1 cellular context compared by ENCODE assay signal in the genomic region with DNA sequence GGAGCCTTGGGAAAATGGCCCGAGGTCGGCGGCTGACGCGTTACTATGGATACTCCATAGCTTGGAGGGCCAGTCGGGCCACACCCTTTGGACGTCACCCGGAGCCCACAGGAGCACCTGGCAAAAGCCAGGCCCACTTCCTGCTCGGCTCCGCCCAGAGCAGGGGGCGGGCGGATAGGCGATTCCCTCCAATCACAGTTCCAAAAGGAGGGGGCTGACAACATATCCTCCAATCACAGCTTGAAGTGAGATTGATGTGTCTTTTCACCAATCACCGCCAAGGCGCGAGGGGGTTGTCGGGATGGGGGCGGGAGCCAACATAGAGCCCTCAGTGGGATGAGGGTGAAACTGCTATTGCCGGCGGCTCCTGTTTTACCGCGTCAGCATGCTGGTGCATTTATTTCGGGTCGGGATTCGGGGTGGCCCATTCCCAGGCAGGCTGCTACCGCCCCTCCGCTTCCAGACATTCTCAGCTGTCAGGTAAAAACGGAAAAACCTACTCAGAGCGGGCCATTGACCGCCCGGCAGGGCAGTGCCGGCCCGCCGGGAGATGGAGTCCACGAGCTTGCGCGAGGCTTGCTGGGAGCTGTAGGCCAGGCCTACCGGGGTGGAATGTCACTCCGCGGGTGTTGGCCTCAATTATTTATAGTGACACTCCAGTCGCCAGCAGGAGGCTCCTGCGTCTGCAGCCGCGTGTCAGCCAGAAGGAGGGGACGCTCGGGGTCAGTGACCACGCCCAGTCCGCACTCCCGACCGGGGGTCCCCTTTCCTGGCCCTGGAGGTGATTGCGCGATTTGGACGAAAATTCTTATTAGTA.
TF ChIP-seq lines count a peak whose summit lies in the region.

A gene (plus strand): TSS at position 320 of the 817 bp plus-strand sequence. CDS start 66 bp downstream, at position 386.

TF ChIP-seq in IMR-90, 13 proteins besides CTCF, POLR2A, EP300 and RAD21 (continued from another document):
- TF ChIP-seq, protein P1, sequence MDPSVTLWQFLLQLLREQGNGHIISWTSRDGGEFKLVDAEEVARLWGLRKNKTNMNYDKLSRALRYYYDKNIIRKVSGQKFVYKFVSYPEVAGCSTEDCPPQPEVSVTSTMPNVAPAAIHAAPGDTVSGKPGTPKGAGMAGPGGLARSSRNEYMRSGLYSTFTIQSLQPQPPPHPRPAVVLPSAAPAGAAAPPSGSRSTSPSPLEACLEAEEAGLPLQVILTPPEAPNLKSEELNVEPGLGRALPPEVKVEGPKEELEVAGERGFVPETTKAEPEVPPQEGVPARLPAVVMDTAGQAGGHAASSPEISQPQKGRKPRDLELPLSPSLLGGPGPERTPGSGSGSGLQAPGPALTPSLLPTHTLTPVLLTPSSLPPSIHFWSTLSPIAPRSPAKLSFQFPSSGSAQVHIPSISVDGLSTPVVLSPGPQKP (IDR thresholded peaks at IDR 0.05; ENCODE audit: borderline replicate concordance, low read depth, low read length) = no peak
- TF ChIP-seq FOS (IDR thresholded peaks at IDR 0.05; ENCODE audit: low read depth, low read length) = peak; percentile 65; the same call in 1 of the 2 replicates
- peak; percentile 86; the same call in 1 of the 2 replicates for TF ChIP-seq MAZ (IDR thresholded peaks at IDR 0.05; ENCODE audit: borderline replicate concordance, low read depth, low read length)
- no peak for TF ChIP-seq SMC3 (IDR thresholded peaks at IDR 0.05; ENCODE audit: low read depth, low read length)
- TF ChIP-seq BHLHE40 (IDR thresholded peaks at IDR 0.05; ENCODE audit: low read depth, low read length) = 0 out of 2 replicates have a peak, but pooled peaks have one; percentile 40
- TF ChIP-seq RFX5 (IDR thresholded peaks at IDR 0.05; ENCODE audit: low read depth, low read length) = no peak
- TF ChIP-seq, protein P2, sequence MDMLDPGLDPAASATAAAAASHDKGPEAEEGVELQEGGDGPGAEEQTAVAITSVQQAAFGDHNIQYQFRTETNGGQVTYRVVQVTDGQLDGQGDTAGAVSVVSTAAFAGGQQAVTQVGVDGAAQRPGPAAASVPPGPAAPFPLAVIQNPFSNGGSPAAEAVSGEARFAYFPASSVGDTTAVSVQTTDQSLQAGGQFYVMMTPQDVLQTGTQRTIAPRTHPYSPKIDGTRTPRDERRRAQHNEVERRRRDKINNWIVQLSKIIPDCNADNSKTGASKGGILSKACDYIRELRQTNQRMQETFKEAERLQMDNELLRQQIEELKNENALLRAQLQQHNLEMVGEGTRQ (IDR thresholded peaks at IDR 0.05; ENCODE audit: low read depth, low read length) = no peak
- TF ChIP-seq NFE2L2 (IDR thresholded peaks at IDR 0.05; ENCODE audit: low read depth, low read length) = no peak
- TF ChIP-seq CHD1 (IDR thresholded peaks at IDR 0.05; ENCODE audit: low read depth, low read length) = no peak
